In the genomic region with DNA sequence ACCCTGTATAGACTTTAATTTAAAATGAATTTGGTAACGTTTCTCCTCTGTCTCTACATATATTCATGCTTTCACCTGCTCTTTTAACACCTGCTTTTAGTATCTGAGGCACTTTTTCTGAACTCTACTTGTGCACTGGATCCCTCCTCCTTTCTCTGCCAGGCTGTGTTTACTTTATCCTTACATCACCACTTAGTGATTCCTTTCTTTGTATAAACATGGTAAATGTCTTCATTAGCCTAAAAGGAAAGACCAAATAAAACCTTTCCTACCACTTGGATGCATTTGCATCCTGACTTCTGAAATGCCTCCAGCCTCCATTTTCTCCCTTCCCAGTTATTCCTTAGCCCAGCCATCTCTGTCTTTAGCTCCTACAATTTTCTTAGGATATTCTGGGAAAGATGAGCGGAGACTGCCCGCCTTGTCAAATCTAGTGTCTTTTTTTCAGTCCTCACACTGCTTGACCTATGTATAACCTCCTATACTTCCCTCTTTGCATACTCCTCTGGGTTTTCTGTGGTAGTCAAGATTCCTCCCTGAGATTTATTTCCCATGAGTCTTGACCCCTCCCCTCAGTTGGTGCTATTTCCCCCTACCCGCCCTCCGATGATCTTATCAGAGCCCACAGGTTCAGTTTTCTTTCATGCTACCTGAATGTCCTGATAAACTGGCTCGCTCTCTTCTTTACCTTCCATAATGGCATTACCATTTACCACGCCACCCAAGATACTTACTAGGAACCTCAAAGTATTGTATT, we compare ENCODE assay signal across 9 cellular contexts. TPM values are rescaled to one million over a fixed set of nuclear protein-coding genes. Genes with fewer than 3 reads are reported as not detected.
A peak's percentile ranks its signal among the peaks of the same experiment; 100 is the strongest.
DNase-seq lines count a peak whose midpoint lies in the region; ATAC-seq, FAIRE-seq and TF ChIP-seq lines count a peak whose summit lies in the region.
"Had no signal": no experiment of that assay in that cellular context is flagged by ENCODE, and none has a peak within 500 bp of the region (broad histone marks: within the 10 kb centered on the region; RNA-seq: fewer than 3 reads in every experiment).

No MANE protein-coding gene starts in this region.

- no peak overlapping the region for H3K9ac ChIP-seq in kidney (ENCODE audit: low read length in 2 of 2)

- ATAC-seq in GM23338 (no peak; the same call in 1 of the 3 replicates), GM19467 (IDR thresholded peaks at IDR 0.05; ENCODE audit: unreplicated experiment) (no peak)

- FAIRE-seq in islet of Langerhans (lab: Jason Lieb, UNC) (peak; percentile 5), H54 (lab: Jason Lieb, UNC) (no peak), kidney (lab: Jason Lieb, UNC) (no peak)

- no peak overlapping the region for H2AFZ ChIP-seq in GM23338

- no peaks in the 10 kb centered on the region for H3F3A ChIP-seq in GM23338 (replicated peaks; ENCODE audit: low read depth)

- no peaks in the 10 kb centered on the region for H3K79me2 ChIP-seq in GM23338 (replicated peaks; ENCODE audit: insufficient read depth)

- intact Hi-C loops in kidney (cut with DNase I): no loop called here

- H3K9me2 ChIP-seq in GM23338 (ENCODE audit: insufficient read depth): no peaks in the 10 kb centered on the region

- peaks cover 11% of the 10 kb centered on the region for H3K4me1 Mint-ChIP-seq in GM23338

- peaks cover 3% of the 10 kb centered on the region; the same call in 1 of the 3 replicates for H3K9me3 Mint-ChIP-seq in GM23338

- H3K4me2 ChIP-seq in GM23338: peak overlapping the region; percentile 48

- no peaks in the 10 kb centered on the region for H3K9me3 ChIP-seq in kidney (ENCODE audit: control insufficient read depth in 1 of 2, low read length in 2 of 2)

- TF ChIP-seq CTCF in AG10803 (conservative IDR thresholded peaks at IDR 0.05; ENCODE audit: low read length): no peak
- no peak for TF ChIP-seq CTCF in GM23338 (conservative IDR thresholded peaks at IDR 0.05; ENCODE audit: low read depth in 2 of 2)
- no peak for TF ChIP-seq CTCF in kidney (IDR thresholded peaks at IDR 0.05; ENCODE audit: borderline replicate concordance, extremely low read depth, insufficient read depth)

- H3K27me3 Mint-ChIP-seq in GM23338 (ENCODE audit: insufficient read depth, low read depth, poor library complexity): no peaks in the 10 kb centered on the region

- H3K36me3 Mint-ChIP-seq in GM23338 (ENCODE audit: low read depth): peaks cover 16% of the 10 kb centered on the region; the same call in 2 of the 3 replicates

- no peaks in the 10 kb centered on the region for H3K27me3 ChIP-seq in GM23338 (ENCODE audit: insufficient read depth)

- DNase-seq in AG10803 (ENCODE audit: low read depth) (peak; percentile 7), GM23338 (ENCODE audit: low spot score) (peak; percentile 28), SKM-1 (lab: John Stamatoyannopoulos, UW; ENCODE audit: unreplicated experiment) (peak; percentile 44), H54 (ENCODE audit: insufficient read length, low spot score) (no peak), kidney (no peak)
- no peak for DNase-seq in activated CD8-positive, alpha-beta memory T cell treated with anti-CD3 and anti-CD28 coated beads, Interleukin-2, amount 50 U/mL, for 4 hours
- DNase-seq: cerebellar nuclear complex had no signal

- H3K4me3 ChIP-seq in AG10803 (ENCODE audit: low read length) (no peak overlapping the region), GM23338 (no peak overlapping the region), kidney (ENCODE audit: low read length in 2 of 2) (no peak overlapping the region)

- peaks cover 16% of the 10 kb centered on the region for H3K4me1 ChIP-seq in GM23338 (ENCODE audit: insufficient read depth)
- no peaks in the 10 kb centered on the region for H3K4me1 ChIP-seq in kidney (ENCODE audit: control insufficient read depth in 1 of 2, insufficient read depth in 1 of 2, low read depth in 1 of 2, low read length in 2 of 2)

- H4K20me1 ChIP-seq in GM23338 (replicated peaks; ENCODE audit: insufficient read depth): no peaks in the 10 kb centered on the region

- H3K27ac Mint-ChIP-seq in GM23338: 0 out of 2 replicates have a peak overlapping the region, but pooled peaks have one; percentile 19

- H3K4me3 Mint-ChIP-seq in GM23338: no peak overlapping the region

- TF ChIP-seq POLR2A in H54 (IDR thresholded peaks at IDR 0.05; ENCODE audit: low read depth, low read length): no peak

- H3K27ac ChIP-seq in GM23338 (ENCODE audit: low read depth) (peak overlapping the region; percentile 34; the same call in 1 of the 2 replicates), kidney (ENCODE audit: low read depth in 2 of 2, low read length in 2 of 2) (no peak overlapping the region)

- H3K36me3 ChIP-seq in GM23338 (ENCODE audit: insufficient read depth): no peaks in the 10 kb centered on the region
- peaks cover 12 to 17% of the 10 kb centered on the region in 2 donors for H3K36me3 ChIP-seq in kidney (ENCODE audit: control insufficient read depth in 1 of 2, insufficient read depth in 2 of 2, low read length in 2 of 2)

TF ChIP-seq in GM23338, 12 proteins besides CTCF, POLR2A, EP300 and RAD21 (continues in another document):
- TF ChIP-seq STAT1 (IDR thresholded peaks at IDR 0.05; ENCODE audit: unreplicated experiment): no peak
- no peak for TF ChIP-seq EZH2phosphoT487 (IDR thresholded peaks at IDR 0.05; ENCODE audit: unreplicated experiment)
- TF ChIP-seq CREB1 (CRISPR knock-in tag; IDR thresholded peaks at IDR 0.05; ENCODE audit: low read depth): no peak
- no peak for TF ChIP-seq ZNF331 (CRISPR knock-in tag; IDR thresholded peaks at IDR 0.05; ENCODE audit: low read depth)
- TF ChIP-seq, protein P1, sequence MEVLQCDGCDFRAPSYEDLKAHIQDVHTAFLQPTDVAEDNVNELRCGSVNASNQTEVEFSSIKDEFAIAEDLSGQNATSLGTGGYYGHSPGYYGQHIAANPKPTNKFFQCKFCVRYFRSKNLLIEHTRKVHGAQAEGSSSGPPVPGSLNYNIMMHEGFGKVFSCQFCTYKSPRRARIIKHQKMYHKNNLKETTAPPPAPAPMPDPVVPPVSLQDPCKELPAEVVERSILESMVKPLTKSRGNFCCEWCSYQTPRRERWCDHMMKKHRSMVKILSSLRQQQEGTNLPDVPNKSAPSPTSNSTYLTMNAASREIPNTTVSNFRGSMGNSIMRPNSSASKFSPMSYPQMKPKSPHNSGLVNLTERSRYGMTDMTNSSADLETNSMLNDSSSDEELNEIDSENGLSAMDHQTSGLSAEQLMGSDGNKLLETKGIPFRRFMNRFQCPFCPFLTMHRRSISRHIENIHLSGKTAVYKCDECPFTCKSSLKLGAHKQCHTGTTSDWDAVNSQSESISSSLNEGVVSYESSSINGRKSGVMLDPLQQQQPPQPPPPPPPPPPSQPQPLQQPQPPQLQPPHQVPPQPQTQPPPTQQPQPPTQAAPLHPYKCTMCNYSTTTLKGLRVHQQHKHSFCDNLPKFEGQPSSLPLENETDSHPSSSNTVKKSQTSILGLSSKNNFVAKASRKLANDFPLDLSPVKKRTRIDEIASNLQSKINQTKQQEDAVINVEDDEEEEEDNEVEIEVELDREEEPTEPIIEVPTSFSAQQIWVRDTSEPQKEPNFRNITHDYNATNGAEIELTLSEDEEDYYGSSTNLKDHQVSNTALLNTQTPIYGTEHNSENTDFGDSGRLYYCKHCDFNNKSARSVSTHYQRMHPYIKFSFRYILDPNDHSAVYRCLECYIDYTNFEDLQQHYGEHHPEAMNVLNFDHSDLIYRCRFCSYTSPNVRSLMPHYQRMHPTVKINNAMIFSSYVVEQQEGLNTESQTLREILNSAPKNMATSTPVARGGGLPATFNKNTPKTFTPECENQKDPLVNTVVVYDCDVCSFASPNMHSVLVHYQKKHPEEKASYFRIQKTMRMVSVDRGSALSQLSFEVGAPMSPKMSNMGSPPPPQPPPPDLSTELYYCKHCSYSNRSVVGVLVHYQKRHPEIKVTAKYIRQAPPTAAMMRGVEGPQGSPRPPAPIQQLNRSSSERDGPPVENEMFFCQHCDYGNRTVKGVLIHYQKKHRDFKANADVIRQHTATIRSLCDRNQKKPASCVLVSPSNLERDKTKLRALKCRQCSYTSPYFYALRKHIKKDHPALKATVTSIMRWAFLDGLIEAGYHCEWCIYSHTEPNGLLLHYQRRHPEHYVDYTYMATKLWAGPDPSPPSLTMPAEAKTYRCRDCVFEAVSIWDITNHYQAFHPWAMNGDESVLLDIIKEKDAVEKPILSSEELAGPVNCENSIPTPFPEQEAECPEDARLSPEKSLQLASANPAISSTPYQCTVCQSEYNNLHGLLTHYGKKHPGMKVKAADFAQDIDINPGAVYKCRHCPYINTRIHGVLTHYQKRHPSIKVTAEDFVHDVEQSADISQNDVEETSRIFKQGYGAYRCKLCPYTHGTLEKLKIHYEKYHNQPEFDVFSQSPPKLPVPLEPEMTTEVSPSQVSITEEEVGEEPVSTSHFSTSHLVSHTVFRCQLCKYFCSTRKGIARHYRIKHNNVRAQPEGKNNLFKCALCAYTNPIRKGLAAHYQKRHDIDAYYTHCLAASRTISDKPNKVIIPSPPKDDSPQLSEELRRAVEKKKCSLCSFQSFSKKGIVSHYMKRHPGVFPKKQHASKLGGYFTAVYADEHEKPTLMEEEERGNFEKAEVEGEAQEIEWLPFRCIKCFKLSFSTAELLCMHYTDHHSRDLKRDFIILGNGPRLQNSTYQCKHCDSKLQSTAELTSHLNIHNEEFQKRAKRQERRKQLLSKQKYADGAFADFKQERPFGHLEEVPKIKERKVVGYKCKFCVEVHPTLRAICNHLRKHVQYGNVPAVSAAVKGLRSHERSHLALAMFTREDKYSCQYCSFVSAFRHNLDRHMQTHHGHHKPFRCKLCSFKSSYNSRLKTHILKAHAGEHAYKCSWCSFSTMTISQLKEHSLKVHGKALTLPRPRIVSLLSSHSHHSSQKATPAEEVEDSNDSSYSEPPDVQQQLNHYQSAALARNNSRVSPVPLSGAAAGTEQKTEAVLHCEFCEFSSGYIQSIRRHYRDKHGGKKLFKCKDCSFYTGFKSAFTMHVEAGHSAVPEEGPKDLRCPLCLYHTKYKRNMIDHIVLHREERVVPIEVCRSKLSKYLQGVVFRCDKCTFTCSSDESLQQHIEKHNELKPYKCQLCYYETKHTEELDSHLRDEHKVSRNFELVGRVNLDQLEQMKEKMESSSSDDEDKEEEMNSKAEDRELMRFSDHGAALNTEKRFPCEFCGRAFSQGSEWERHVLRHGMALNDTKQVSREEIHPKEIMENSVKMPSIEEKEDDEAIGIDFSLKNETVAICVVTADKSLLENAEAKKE (CRISPR knock-in tag; IDR thresholded peaks at IDR 0.05): no peak
- no peak for TF ChIP-seq JUNB (IDR thresholded peaks at IDR 0.05; ENCODE audit: unreplicated experiment)

RNA-seq across cellular contexts. Expression of a gene that starts 44.8 kb away (rescaled TPM):
- 6.1 and 8.0 TPM in 2 replicates for total RNA-seq in GM23338 (2014; rRNA removed; shearing (Covaris generic))
- polyA plus RNA-seq in GM23338 (2016; fragmentation: Nextera tagmentation; extraction: Ambion mirVana) (3.3 and 4.1 TPM in 2 replicates), kidney (ENCODE audit: insufficient read depth, low read depth, low replicate concordance) (0.43 TPM)
- total RNA-seq in kidney: 21.8 TPM

Comparison
In these comparisons a context has a peak if more than half of its experiments do, and no peak if none do; other contexts are left out.
1. DNase-seq: peak in AG10803 (single experiment), GM23338 (single experiment) and SKM-1 (single experiment); none in H54 (single experiment), kidney (single experiment) and activated CD8-positive, alpha-beta memory T cell treated with anti-CD3 and anti-CD28 coated beads, Interleukin-2, amount 50 U/mL, for 4 hours (single experiment).